Comparison of ENCODE assay signal across 2 cellular contexts in genomic region chr2:201680743-201681142, GRCh38.
TF ChIP-seq lines count a peak whose summit lies in the region.

No MANE protein-coding gene starts in this region.

TF ChIP-seq in IMR-90, 13 proteins besides CTCF, POLR2A, EP300 and RAD21:
- no peak for TF ChIP-seq BHLHE40 (IDR thresholded peaks at IDR 0.05; ENCODE audit: low read depth, low read length)
- no peak for TF ChIP-seq CEBPB (IDR thresholded peaks at IDR 0.05; ENCODE audit: low read depth, low read length)
- peak; percentile 30; the same call in 1 of the 2 replicates for TF ChIP-seq SMC3 (IDR thresholded peaks at IDR 0.05; ENCODE audit: low read depth, low read length)
TF ChIP-seq in IMR-90: peak in this region for 1.

TF ChIP-seq in K562, 482 proteins besides CTCF, POLR2A, EP300 and RAD21:
- TF ChIP-seq POLR2H (tag; IDR thresholded peaks at IDR 0.05; ENCODE audit: low read depth), result no peak
- TF ChIP-seq CTBP1 (IDR thresholded peaks at IDR 0.05; ENCODE audit: borderline replicate concordance), result peak; percentile 44; the same call in 1 of the 2 replicates
- peak; percentile 49 for TF ChIP-seq SMC3 (conservative IDR thresholded peaks at IDR 0.05; ENCODE audit: insufficient read depth, low read depth, low read length)
- peak; percentile 31 for TF ChIP-seq CTCFL (IDR thresholded peaks at IDR 0.05; ENCODE audit: borderline replicate concordance, insufficient read depth, low read depth, low read length, poor library complexity, severe bottlenecking)
